16 cellular contexts compared by ENCODE assay signal in genomic region chr2:101479328-101479727, GRCh38. TPM values are rescaled to one million over a fixed set of nuclear protein-coding genes. Genes with fewer than 3 reads are reported as not detected.
DNase-seq lines count a peak whose midpoint lies in the region; ATAC-seq and TF ChIP-seq lines count a peak whose summit lies in the region.
"Had no signal": no experiment of that assay in that cellular context is flagged by ENCODE, and none has a peak within 500 bp of the region (broad histone marks: within the 10 kb centered on the region; RNA-seq: fewer than 3 reads in every experiment).

No MANE protein-coding gene starts in this region.

- H3K4me1 ChIP-seq in HAP-1 (peaks cover 12% of the 10 kb centered on the region), iPS-18a (ENCODE audit: control insufficient read depth, low read depth, low read length) (peaks cover 22% of the 10 kb centered on the region), heart left ventricle (peaks cover 0 to 16% (median under 1%) of the 10 kb centered on the region in 12 donors)

- H3K4me3 ChIP-seq in HAP-1 = no peak overlapping the region
- H3K4me3 ChIP-seq in iPS-18a (ENCODE audit: low read length) = no peak overlapping the region
- H3K4me3 ChIP-seq in heart left ventricle = no peak overlapping the region
- H3K4me3 ChIP-seq: spleen, transverse colon had no signal

- H3K27ac ChIP-seq in iPS-18a (ENCODE audit: low read length) = no peak overlapping the region
- no peak overlapping the region for H3K27ac ChIP-seq in heart left ventricle
- H3K27ac ChIP-seq: spleen, transverse colon had no signal

- H3K36me3 ChIP-seq in HAP-1 (replicated peaks) (no peaks in the 10 kb centered on the region), iPS-18a (ENCODE audit: control insufficient read depth, low read depth, low read length) (no peaks in the 10 kb centered on the region), heart left ventricle (no peaks in the 10 kb centered on the region)
- H3K36me3 ChIP-seq: spleen, transverse colon had no signal

- H3K27me3 ChIP-seq in HAP-1 (ENCODE audit: low read depth) = no peaks in the 10 kb centered on the region
- H3K27me3 ChIP-seq in iPS-18a (ENCODE audit: control insufficient read depth, insufficient read depth, low read length) = peaks cover 10% of the 10 kb centered on the region
- H3K27me3 ChIP-seq in heart left ventricle = peaks cover 0 to 53% (median 0%) of the 10 kb centered on the region in 9 donors

- no peak for TF ChIP-seq POLR2A in heart left ventricle (IDR thresholded peaks at IDR 0.05)

- TF ChIP-seq CTCF in heart left ventricle (IDR thresholded peaks at IDR 0.05) = no peak

- H3K9me3 ChIP-seq in HAP-1 (no peaks in the 10 kb centered on the region), iPS-18a (ENCODE audit: control insufficient read depth, low read depth, low read length) (no peaks in the 10 kb centered on the region), heart left ventricle (no peaks in the 10 kb centered on the region)
- H3K9me3 ChIP-seq: spleen, transverse colon had no signal

- intact Hi-C loops in heart left ventricle (cut with DNase I) = loop anchor here in 1 of 10 donors (10.0 kb wide), 1 partner anchor 215 kb away; the partner anchor contains the start of gene MAP4K4

- H3K9ac ChIP-seq in iPS-18a (ENCODE audit: low read length) = peak overlapping the region; percentile 27

- ATAC-seq in heart left ventricle = no peak
- ATAC-seq: stimulated activated naive B cell treated with anti-CD40 and anti-IgM and Interleukin-4, amounts not matched to agents 10 μg/mL and 1 μg/mL and 100 μg/mL, for 72 hours had no signal

- in situ Hi-C loops in HAP-1 (cut with MboI; ENCODE audit: low sequenced_read_pairs) = no loop called here

- DNase-seq in DMS153 (lab: John Stamatoyannopoulos, UW) (peak; percentile 59), HAP-1 (ENCODE audit: low spot score in 2 of 2) (peak; percentile 20 to 61), NCI-H748 treated with DMSO at 0.1 percent for 48 hours (lab: John Stamatoyannopoulos, UW) (peak; percentile 38), HCEC 1CT (no peak), SHP77 treated with DMSO at 0.1 percent for 48 hours (lab: John Stamatoyannopoulos, UW) (no peak), heart left ventricle (no peak)
- DNase-seq: activated CD4-positive, alpha-beta T cell treated with anti-CD3 and anti-CD28 coated beads for 1 hour; amniotic stem cell; C1 segment of cervical spinal cord; NCI-H2107; SIG-M5; spleen; stimulated activated naive B cell treated with anti-CD40 and anti-IgM and Interleukin-4, amounts not matched to agents 10 μg/mL and 1 μg/mL and 100 μg/mL, for 72 hours; transverse colon had no signal

- 45 to 59% (median 51%) methylated on average over 4 of the region's 4 CpGs for WGBS in heart left ventricle, 4 donors

RNA-seq across cellular contexts. Expression of gene RFX8, which starts 4.4 kb away (rescaled TPM):
- total RNA-seq in heart left ventricle = 1 to 10 TPM in 2 of 9 donors, under 1 TPM in 2, not detected in 5; 0.17 to 2.0 (median 0.93) TPM
- under 1 TPM; 0.12 to 0.50 TPM for polyA plus RNA-seq in heart left ventricle
- total RNA-seq: progenitor cell of endocrine pancreas, transverse colon had no signal

Comparison
In these comparisons a context has a peak if more than half of its experiments do, and no peak if none do; other contexts are left out.
1. DNase-seq: peak in DMS153 (single experiment), HAP-1 (2 of 2) and NCI-H748 treated with DMSO at 0.1 percent for 48 hours (single experiment); none in HCEC 1CT (single experiment), SHP77 treated with DMSO at 0.1 percent for 48 hours (single experiment) and heart left ventricle (0 of 5).